ENCODE assay signal across 9 cellular contexts in genomic region chr1:53878492-53879105, GRCh38. TPM values are rescaled to one million over a fixed set of nuclear protein-coding genes. Genes with fewer than 3 reads are reported as not detected.
DNase-seq lines count a peak whose midpoint lies in the region; ATAC-seq and TF ChIP-seq lines count a peak whose summit lies in the region.
"Had no signal": no experiment of that assay in that cellular context is flagged by ENCODE, and none has a peak within 500 bp of the region (broad histone marks: within the 10 kb centered on the region; RNA-seq: fewer than 3 reads in every experiment).

No MANE protein-coding gene starts in this region.

- H3K36me3 ChIP-seq in heart left ventricle (peaks cover 2 to 91% (median 84%) of the 10 kb centered on the region in 9 donors), brain microvascular endothelial cell (replicated peaks) (peaks cover 30% of the 10 kb centered on the region), mesendoderm (ENCODE audit: control insufficient read depth, insufficient read depth, low read length) (no peaks in the 10 kb centered on the region)

- H3K23ac ChIP-seq in mesendoderm (ENCODE audit: low read length) = no peak overlapping the region

- no peak overlapping the region for H4K8ac ChIP-seq in mesendoderm (ENCODE audit: low read depth, low read length)

- H3K4me2 ChIP-seq in mesendoderm (ENCODE audit: low read length) = no peak overlapping the region

- no peak overlapping the region for H2BK120ac ChIP-seq in mesendoderm (ENCODE audit: low read depth, low read length)

- H3K27ac ChIP-seq in heart left ventricle = no peak overlapping the region
- no peak overlapping the region for H3K27ac ChIP-seq in brain microvascular endothelial cell
- H3K27ac ChIP-seq in mesendoderm (ENCODE audit: low read depth, low read length) = no peak overlapping the region

- no peak overlapping the region for H3K18ac ChIP-seq in mesendoderm (ENCODE audit: low read length)

- H3K9ac ChIP-seq in mesendoderm (ENCODE audit: low read length) = no peak overlapping the region

- H3K79me2 ChIP-seq in mesendoderm (ENCODE audit: control insufficient read depth, insufficient read depth, low read length) = no peaks in the 10 kb centered on the region

- no peak overlapping the region for H3K4me3 ChIP-seq in heart left ventricle
- H3K4me3 ChIP-seq in brain microvascular endothelial cell (ENCODE audit: low read depth, low read length) = no peak overlapping the region
- no peak overlapping the region for H3K4me3 ChIP-seq in mesendoderm (ENCODE audit: low read length)

- no peaks in the 10 kb centered on the region for H3K79me1 ChIP-seq in mesendoderm (ENCODE audit: low read length)

- no peak overlapping the region for H2BK5ac ChIP-seq in mesendoderm (ENCODE audit: low read length)

- WGBS in heart left ventricle, 4 donors = 49 to 55% (median 53%) methylated on average over 5 of the region's 5 CpGs
- WGBS in mesendoderm (ENCODE audit: extremely low coverage, insufficient coverage, low lambda C conversion rate) = no CpG with 5 or more reads among the region's 5 CpGs

- H3K27me3 ChIP-seq in heart left ventricle (no peaks in the 10 kb centered on the region), brain microvascular endothelial cell (replicated peaks) (no peaks in the 10 kb centered on the region), mesendoderm (ENCODE audit: insufficient read depth, low read length, poor library complexity) (no peaks in the 10 kb centered on the region)

- ATAC-seq in heart left ventricle (no peak), left ventricle myocardium superior (no peak), GM21515 (IDR thresholded peaks at IDR 0.05; ENCODE audit: unreplicated experiment) (no peak)

- H3K9me3 ChIP-seq in heart left ventricle = peaks cover 0 to 4% (median 0%) of the 10 kb centered on the region in 12 donors

- H4K5ac ChIP-seq in mesendoderm (ENCODE audit: low read length) = no peak overlapping the region

- TF ChIP-seq CTCF in heart left ventricle (IDR thresholded peaks at IDR 0.05) = peak; percentile 26 to 68 (median 54)
- peak; percentile 60 for TF ChIP-seq CTCF in brain microvascular endothelial cell (IDR thresholded peaks at IDR 0.05; ENCODE audit: low read depth, low read length, missing control alignments)

- H2BK15ac ChIP-seq in mesendoderm (replicated peaks; ENCODE audit: low read depth) = no peak overlapping the region

- no peak for TF ChIP-seq POLR2A in heart left ventricle (IDR thresholded peaks at IDR 0.05)

- intact Hi-C loops in heart left ventricle (cut with DNase I) = loop anchor here in 5 of 10 donors (5.0 to 10.0 kb wide), 3 partner anchors 64 to 84 kb away; no protein-coding TSS in a partner anchor
- intact Hi-C loops in left ventricle myocardium superior (cut with micrococcal nuclease) = loop anchor here (5.0 kb wide), 1 partner anchor 79 kb away; no protein-coding TSS in a partner anchor

- H3K4me1 ChIP-seq in heart left ventricle = no peaks in the 10 kb centered on the region
- no peaks in the 10 kb centered on the region for H3K4me1 ChIP-seq in mesendoderm (ENCODE audit: control insufficient read depth, low read depth, low read length)

- no peak for DNase-seq in heart left ventricle
- DNase-seq in left ventricle myocardium superior = no peak
- DNase-seq in NCI-H2196 treated with DMSO at 0.1 percent for 48 hours (lab: John Stamatoyannopoulos, UW; ENCODE audit: unreplicated experiment) = peak; percentile 21
- peak; percentile 8 for DNase-seq in brain microvascular endothelial cell
- DNase-seq in mesendoderm = peak; percentile 62
- no peak for DNase-seq in stimulated activated CD4-positive, alpha-beta T cell treated with anti-CD3 and anti-CD28 coated beads, Interleukin-2, amount 100 ng/mL, for 48 hours
- DNase-seq in stimulated activated CD8-positive, alpha-beta memory T cell treated with anti-CD3 and anti-CD28 coated beads, Interleukin-4, amount 100 ng/mL, for 48 hours = no peak
- DNase-seq: activated naive CD8-positive, alpha-beta T cell treated with anti-CD3 and anti-CD28 coated beads, Interleukin-2, amount 10 ng/mL, durations not matched to agents 7 days and 5 days had no signal

- no peak overlapping the region for H3K56ac ChIP-seq in mesendoderm (ENCODE audit: low read length)

- H2AK5ac ChIP-seq in mesendoderm (ENCODE audit: low read length) = no peak overlapping the region

- no peak overlapping the region for H3K4ac ChIP-seq in mesendoderm (ENCODE audit: low read depth, low read length)

- in situ Hi-C loops in brain microvascular endothelial cell (cut with HindIII; ENCODE audit: low pct_ligation_motif_present, low sequenced_read_pairs) = no loop called here

RNA-seq across cellular contexts. Expression of gene YIPF1, which starts 11.0 kb away (rescaled TPM):
- total RNA-seq in heart left ventricle = 10 to 100 TPM; 11.2 to 23.5 (median 14.4) TPM
- 10 to 100 TPM in 1 of 2 donors, 1 to 10 TPM in 1; 8.7 to 29.5 TPM for polyA plus RNA-seq in heart left ventricle
- 12.5 TPM for total RNA-seq in left ventricle myocardium superior
- polyA plus RNA-seq in mesendoderm (2013, experiment 1 of 2) = 30.8 TPM
- polyA plus RNA-seq in mesendoderm (2013, experiment 2 of 2) = 31.2 TPM

RNA-seq across cellular contexts. Expression of gene DIO1, which starts 15.4 kb away (rescaled TPM):
- total RNA-seq in heart left ventricle = not detected
- polyA plus RNA-seq in heart left ventricle = not detected
- not detected for total RNA-seq in left ventricle myocardium superior
- not detected for polyA plus RNA-seq in mesendoderm (2013, experiment 1 of 2)
- polyA plus RNA-seq in mesendoderm (2013, experiment 2 of 2) = not detected
- total RNA-seq: activated naive CD8-positive, alpha-beta T cell treated with anti-CD3 and anti-CD28 coated beads, Interleukin-2, amount 10 ng/mL, durations not matched to agents 7 days and 5 days had no signal

RNA-seq across cellular contexts. Expression of gene NDC1, which starts 40.5 kb away (rescaled TPM):
- 1 to 10 TPM; 4.3 to 8.1 (median 6.5) TPM for total RNA-seq in heart left ventricle
- 1 to 10 TPM; 1.6 to 9.4 TPM for polyA plus RNA-seq in heart left ventricle
- 6.7 TPM for total RNA-seq in left ventricle myocardium superior
- 36.0 TPM for polyA plus RNA-seq in mesendoderm (2013, experiment 1 of 2)
- 34.9 TPM for polyA plus RNA-seq in mesendoderm (2013, experiment 2 of 2)

Comparison
In these comparisons a context has a peak if more than half of its experiments do, and no peak if none do; other contexts are left out.
1. DNase-seq: peak in NCI-H2196 treated with DMSO at 0.1 percent for 48 hours (single experiment), brain microvascular endothelial cell (single experiment) and mesendoderm (single experiment); none in heart left ventricle (0 of 5), left ventricle myocardium superior (single experiment), stimulated activated CD4-positive, alpha-beta T cell treated with anti-CD3 and anti-CD28 coated beads, Interleukin-2, amount 100 ng/mL, for 48 hours (0 of 2) and stimulated activated CD8-positive, alpha-beta memory T cell treated with anti-CD3 and anti-CD28 coated beads, Interleukin-4, amount 100 ng/mL, for 48 hours (single experiment).